Comparison of ENCODE assay signal across 10 cellular contexts in genomic region chr11:71372693-71373657, GRCh38.
DNase-seq lines count a peak whose midpoint lies in the region; ATAC-seq, FAIRE-seq and TF ChIP-seq lines count a peak whose summit lies in the region.
"Had no signal": no experiment of that assay in that cellular context is flagged by ENCODE, and none has a peak within 500 bp of the region (broad histone marks: within the 10 kb centered on the region; RNA-seq: fewer than 3 reads in every experiment).

No MANE protein-coding gene starts in this region.

- no peaks in the 10 kb centered on the region for H3K4me1 ChIP-seq in kidney (ENCODE audit: control insufficient read depth in 1 of 2, insufficient read depth in 1 of 2, low read depth in 1 of 2, low read length in 2 of 2)

- peaks cover 34 to 42% of the 10 kb centered on the region in 2 donors for H3K27me3 Mint-ChIP-seq in effector memory CD8-positive, alpha-beta T cell

- TF ChIP-seq CTCF in kidney (IDR thresholded peaks at IDR 0.05; ENCODE audit: borderline replicate concordance, extremely low read depth, insufficient read depth): peak; percentile 54

- no peaks in the 10 kb centered on the region for H3K36me3 ChIP-seq in kidney (ENCODE audit: control insufficient read depth in 1 of 2, insufficient read depth in 2 of 2, low read length in 2 of 2)

- ATAC-seq in GM19467 (IDR thresholded peaks at IDR 0.05; ENCODE audit: unreplicated experiment): peak; percentile 48
- ATAC-seq in effector memory CD8-positive, alpha-beta T cell (replicated peaks): no peak
- ATAC-seq in GM21825 (IDR thresholded peaks at IDR 0.05; ENCODE audit: unreplicated experiment): no peak

- no peaks in the 10 kb centered on the region for H3K9me3 ChIP-seq in kidney (ENCODE audit: control insufficient read depth in 1 of 2, low read length in 2 of 2)

- FAIRE-seq in kidney (lab: Jason Lieb, UNC): no peak

- no peak overlapping the region for H3K4me3 ChIP-seq in kidney (ENCODE audit: low read length in 2 of 2)
- H3K4me3 ChIP-seq: SK-N-MC had no signal

- intact Hi-C loops in kidney (cut with DNase I): no loop called here

- no peak overlapping the region for H3K4me3 Mint-ChIP-seq in effector memory CD8-positive, alpha-beta T cell

- DNase-seq in AG08395 (ENCODE audit: low spot score): peak; percentile 62
- DNase-seq in T1000 (lab: John Stamatoyannopoulos, UW): peak; percentile 12
- no peak for DNase-seq in kidney
- no peak for DNase-seq in LoVo (ENCODE audit: low spot score)
- DNase-seq in activated effector memory CD4-positive, alpha-beta T cell treated with Interleukin-2 at 50 U/mL for 16 hours: no peak
- no peak for DNase-seq in effector memory CD8-positive, alpha-beta T cell
- DNase-seq: effector CD4-positive, alpha-beta T cell had no signal

- no peak overlapping the region for H3K27ac ChIP-seq in kidney (ENCODE audit: low read depth in 2 of 2, low read length in 2 of 2)
- H3K27ac ChIP-seq: SK-N-MC had no signal

- H3K9me3 Mint-ChIP-seq in effector memory CD8-positive, alpha-beta T cell: no peaks in the 10 kb centered on the region

- no peaks in the 10 kb centered on the region for H3K36me3 Mint-ChIP-seq in effector memory CD8-positive, alpha-beta T cell (ENCODE audit: insufficient read depth)

- no peaks in the 10 kb centered on the region for H3K4me1 Mint-ChIP-seq in effector memory CD8-positive, alpha-beta T cell (ENCODE audit: low read depth in 2 of 2)

- no peak overlapping the region for H3K27ac Mint-ChIP-seq in effector memory CD8-positive, alpha-beta T cell

- no peak overlapping the region for H3K9ac ChIP-seq in kidney (ENCODE audit: low read length in 2 of 2)

Comparison
In these comparisons a context has a peak if more than half of its experiments do, and no peak if none do; other contexts are left out.
1. DNase-seq: peak in AG08395 (single experiment) and T1000 (single experiment); none in kidney (single experiment), LoVo (single experiment), activated effector memory CD4-positive, alpha-beta T cell treated with Interleukin-2 at 50 U/mL for 16 hours (single experiment) and effector memory CD8-positive, alpha-beta T cell (0 of 3).